2 cellular contexts compared by ENCODE assay signal in the genomic region with DNA sequence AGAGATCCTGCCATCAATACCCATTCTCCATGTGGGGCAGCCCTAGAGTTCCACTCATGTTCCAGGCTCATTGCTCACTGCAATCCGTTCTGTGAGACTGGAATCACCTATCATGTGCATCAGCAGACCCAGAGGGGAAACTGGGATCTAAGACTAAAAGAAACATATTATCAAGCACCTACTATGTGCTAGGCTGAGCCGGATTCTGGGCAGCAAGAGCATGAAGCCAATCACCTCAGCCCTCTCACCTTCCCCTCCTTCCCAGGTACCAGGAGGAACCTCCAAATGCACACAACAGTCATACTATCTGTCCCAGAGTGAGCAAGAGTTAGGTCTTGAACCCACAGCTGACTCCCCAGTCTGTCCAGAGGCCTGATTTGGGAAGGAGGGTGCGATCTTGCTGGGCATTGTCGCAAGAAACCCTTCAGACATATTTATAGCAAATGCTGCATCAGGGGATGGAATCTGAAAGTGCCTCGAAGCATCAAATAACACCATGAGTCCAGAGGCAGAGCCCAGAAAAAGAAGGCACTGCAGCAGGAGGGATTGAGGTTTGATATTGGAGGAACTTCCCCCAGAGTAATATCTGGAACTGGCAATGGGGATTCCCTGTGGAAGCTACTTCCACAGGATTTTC.
TF ChIP-seq lines count a peak whose summit lies in the region.

No MANE protein-coding gene starts in this region.

TF ChIP-seq in SK-N-SH, 30 proteins besides CTCF, POLR2A, EP300 and RAD21 (continued from another document):
- TF ChIP-seq, protein P1, sequence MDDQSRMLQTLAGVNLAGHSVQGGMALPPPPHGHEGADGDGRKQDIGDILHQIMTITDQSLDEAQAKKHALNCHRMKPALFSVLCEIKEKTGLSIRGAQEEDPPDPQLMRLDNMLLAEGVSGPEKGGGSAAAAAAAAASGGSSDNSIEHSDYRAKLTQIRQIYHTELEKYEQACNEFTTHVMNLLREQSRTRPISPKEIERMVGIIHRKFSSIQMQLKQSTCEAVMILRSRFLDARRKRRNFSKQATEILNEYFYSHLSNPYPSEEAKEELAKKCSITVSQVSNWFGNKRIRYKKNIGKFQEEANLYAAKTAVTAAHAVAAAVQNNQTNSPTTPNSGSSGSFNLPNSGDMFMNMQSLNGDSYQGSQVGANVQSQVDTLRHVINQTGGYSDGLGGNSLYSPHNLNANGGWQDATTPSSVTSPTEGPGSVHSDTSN (IDR thresholded peaks at IDR 0.05): no peak
- TF ChIP-seq, protein P2, sequence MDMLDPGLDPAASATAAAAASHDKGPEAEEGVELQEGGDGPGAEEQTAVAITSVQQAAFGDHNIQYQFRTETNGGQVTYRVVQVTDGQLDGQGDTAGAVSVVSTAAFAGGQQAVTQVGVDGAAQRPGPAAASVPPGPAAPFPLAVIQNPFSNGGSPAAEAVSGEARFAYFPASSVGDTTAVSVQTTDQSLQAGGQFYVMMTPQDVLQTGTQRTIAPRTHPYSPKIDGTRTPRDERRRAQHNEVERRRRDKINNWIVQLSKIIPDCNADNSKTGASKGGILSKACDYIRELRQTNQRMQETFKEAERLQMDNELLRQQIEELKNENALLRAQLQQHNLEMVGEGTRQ (IDR thresholded peaks at IDR 0.05; ENCODE audit: borderline replicate concordance, low read depth, low read length): no peak
- TF ChIP-seq, protein P3, sequence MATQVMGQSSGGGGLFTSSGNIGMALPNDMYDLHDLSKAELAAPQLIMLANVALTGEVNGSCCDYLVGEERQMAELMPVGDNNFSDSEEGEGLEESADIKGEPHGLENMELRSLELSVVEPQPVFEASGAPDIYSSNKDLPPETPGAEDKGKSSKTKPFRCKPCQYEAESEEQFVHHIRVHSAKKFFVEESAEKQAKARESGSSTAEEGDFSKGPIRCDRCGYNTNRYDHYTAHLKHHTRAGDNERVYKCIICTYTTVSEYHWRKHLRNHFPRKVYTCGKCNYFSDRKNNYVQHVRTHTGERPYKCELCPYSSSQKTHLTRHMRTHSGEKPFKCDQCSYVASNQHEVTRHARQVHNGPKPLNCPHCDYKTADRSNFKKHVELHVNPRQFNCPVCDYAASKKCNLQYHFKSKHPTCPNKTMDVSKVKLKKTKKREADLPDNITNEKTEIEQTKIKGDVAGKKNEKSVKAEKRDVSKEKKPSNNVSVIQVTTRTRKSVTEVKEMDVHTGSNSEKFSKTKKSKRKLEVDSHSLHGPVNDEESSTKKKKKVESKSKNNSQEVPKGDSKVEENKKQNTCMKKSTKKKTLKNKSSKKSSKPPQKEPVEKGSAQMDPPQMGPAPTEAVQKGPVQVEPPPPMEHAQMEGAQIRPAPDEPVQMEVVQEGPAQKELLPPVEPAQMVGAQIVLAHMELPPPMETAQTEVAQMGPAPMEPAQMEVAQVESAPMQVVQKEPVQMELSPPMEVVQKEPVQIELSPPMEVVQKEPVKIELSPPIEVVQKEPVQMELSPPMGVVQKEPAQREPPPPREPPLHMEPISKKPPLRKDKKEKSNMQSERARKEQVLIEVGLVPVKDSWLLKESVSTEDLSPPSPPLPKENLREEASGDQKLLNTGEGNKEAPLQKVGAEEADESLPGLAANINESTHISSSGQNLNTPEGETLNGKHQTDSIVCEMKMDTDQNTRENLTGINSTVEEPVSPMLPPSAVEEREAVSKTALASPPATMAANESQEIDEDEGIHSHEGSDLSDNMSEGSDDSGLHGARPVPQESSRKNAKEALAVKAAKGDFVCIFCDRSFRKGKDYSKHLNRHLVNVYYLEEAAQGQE (IDR thresholded peaks at IDR 0.05; ENCODE audit: low read depth, low read length): no peak

TF ChIP-seq in SK-N-SH treated with all-trans-retinoic acid at 6 μM for 48 hours, 23 proteins besides CTCF, POLR2A, EP300 and RAD21 (continued from another document):
- TF ChIP-seq ISL1 (CRISPR knock-in tag; IDR thresholded peaks at IDR 0.05) (no peak), ESRRG (CRISPR knock-in tag; IDR thresholded peaks at IDR 0.05) (no peak), ZNF8 (CRISPR knock-in tag; IDR thresholded peaks at IDR 0.05) (no peak), ZNF565 (CRISPR knock-in tag; conservative IDR thresholded peaks at IDR 0.05; ENCODE audit: low read depth) (no peak), RARB (CRISPR knock-in tag; IDR thresholded peaks at IDR 0.05) (no peak), PPARA (CRISPR knock-in tag; IDR thresholded peaks at IDR 0.05; ENCODE audit: borderline replicate concordance) (no peak), ZFP30 (CRISPR knock-in tag; IDR thresholded peaks at IDR 0.05) (no peak), BACH2 (CRISPR knock-in tag; IDR thresholded peaks at IDR 0.05; ENCODE audit: borderline replicate concordance) (no peak), ZNF70 (CRISPR knock-in tag; IDR thresholded peaks at IDR 0.05) (no peak), OSR1 (CRISPR knock-in tag; IDR thresholded peaks at IDR 0.05) (no peak), ZC3H10 (CRISPR knock-in tag; IDR thresholded peaks at IDR 0.05) (no peak), SNAI2 (CRISPR knock-in tag; IDR thresholded peaks at IDR 0.05) (no peak)
- TF ChIP-seq, protein P4, sequence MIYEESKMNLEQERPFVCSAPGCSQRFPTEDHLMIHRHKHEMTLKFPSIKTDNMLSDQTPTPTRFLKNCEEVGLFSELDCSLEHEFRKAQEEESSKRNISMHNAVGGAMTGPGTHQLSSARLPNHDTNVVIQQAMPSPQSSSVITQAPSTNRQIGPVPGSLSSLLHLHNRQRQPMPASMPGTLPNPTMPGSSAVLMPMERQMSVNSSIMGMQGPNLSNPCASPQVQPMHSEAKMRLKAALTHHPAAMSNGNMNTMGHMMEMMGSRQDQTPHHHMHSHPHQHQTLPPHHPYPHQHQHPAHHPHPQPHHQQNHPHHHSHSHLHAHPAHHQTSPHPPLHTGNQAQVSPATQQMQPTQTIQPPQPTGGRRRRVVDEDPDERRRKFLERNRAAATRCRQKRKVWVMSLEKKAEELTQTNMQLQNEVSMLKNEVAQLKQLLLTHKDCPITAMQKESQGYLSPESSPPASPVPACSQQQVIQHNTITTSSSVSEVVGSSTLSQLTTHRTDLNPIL (CRISPR knock-in tag; IDR thresholded peaks at IDR 0.05; ENCODE audit: low read depth): no peak
- TF ChIP-seq, protein P5, sequence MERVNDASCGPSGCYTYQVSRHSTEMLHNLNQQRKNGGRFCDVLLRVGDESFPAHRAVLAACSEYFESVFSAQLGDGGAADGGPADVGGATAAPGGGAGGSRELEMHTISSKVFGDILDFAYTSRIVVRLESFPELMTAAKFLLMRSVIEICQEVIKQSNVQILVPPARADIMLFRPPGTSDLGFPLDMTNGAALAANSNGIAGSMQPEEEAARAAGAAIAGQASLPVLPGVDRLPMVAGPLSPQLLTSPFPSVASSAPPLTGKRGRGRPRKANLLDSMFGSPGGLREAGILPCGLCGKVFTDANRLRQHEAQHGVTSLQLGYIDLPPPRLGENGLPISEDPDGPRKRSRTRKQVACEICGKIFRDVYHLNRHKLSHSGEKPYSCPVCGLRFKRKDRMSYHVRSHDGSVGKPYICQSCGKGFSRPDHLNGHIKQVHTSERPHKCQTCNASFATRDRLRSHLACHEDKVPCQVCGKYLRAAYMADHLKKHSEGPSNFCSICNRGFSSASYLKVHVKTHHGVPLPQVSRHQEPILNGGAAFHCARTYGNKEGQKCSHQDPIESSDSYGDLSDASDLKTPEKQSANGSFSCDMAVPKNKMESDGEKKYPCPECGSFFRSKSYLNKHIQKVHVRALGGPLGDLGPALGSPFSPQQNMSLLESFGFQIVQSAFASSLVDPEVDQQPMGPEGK (CRISPR knock-in tag; IDR thresholded peaks at IDR 0.05; ENCODE audit: borderline replicate concordance): no peak
TF ChIP-seq in SK-N-SH treated with all-trans-retinoic acid at 6 μM for 48 hours: peak in this region for 0.
